In the genomic region with DNA sequence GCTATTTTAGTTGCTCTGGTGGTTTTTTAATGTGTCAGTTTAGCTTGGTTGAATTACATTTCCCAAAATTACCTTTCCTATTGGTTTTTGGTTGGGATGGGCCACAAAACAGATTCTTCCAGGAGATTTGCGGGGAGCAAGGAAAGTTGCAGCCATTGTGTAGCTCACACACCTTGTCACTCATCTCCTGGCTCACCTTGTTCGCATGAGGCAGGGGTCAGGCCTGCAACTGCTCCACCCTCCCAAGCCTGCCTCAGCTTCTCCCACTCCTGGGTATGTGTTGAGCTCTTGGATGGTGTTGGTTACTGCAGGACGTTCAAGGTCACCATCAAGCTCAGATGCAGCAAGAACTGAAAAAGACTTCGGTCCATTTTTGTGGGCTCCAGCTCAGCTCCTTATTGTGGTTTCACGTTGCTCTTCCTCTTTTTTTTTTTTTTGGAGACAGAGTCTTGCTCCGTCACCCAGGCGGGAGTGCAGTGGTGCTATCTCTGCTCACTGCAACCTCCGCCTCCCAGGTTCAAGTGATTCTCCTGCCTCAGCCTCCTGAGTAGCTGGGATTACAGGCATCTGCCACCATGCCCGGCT, we compare ENCODE assay signal across 23 cellular contexts.
"Had no signal": no experiment of that assay in that cellular context is flagged by ENCODE, and none has a peak within 500 bp of the region (broad histone marks: within the 10 kb centered on the region; RNA-seq: fewer than 3 reads in every experiment).

No MANE protein-coding gene starts in this region.

- H3K27ac Mint-ChIP-seq: activated naive CD4-positive, alpha-beta T cell treated with anti-CD3 and anti-CD28 coated beads for 36 hours; activated naive CD8-positive, alpha-beta T cell treated with anti-CD3 and anti-CD28 coated beads, Interleukin-2, amount 10 ng/mL, durations not matched to agents 7 days and 5 days; activated T-cell treated with anti-CD3 and anti-CD28 coated beads, Interleukin-2, amount 50 U/mL, for 24 hours; WTC11 had no signal

- H3K9me3 Mint-ChIP-seq: activated naive CD4-positive, alpha-beta T cell treated with anti-CD3 and anti-CD28 coated beads for 36 hours; activated naive CD8-positive, alpha-beta T cell treated with anti-CD3 and anti-CD28 coated beads, Interleukin-2, amount 10 ng/mL, durations not matched to agents 7 days and 5 days; activated T-cell treated with anti-CD3 and anti-CD28 coated beads, Interleukin-2, amount 50 U/mL, for 24 hours; memory B cell; natural killer cell treated with Interleukin-12 subunit alpha and Interleukin-12 subunit beta and Interleukin-15 and Interleukin-18, amount 100 ng/mL, for 72 hours; WTC11 had no signal

- H3K4me3 Mint-ChIP-seq: activated naive CD4-positive, alpha-beta T cell treated with anti-CD3 and anti-CD28 coated beads for 36 hours; activated naive CD8-positive, alpha-beta T cell treated with anti-CD3 and anti-CD28 coated beads, Interleukin-2, amount 10 ng/mL, durations not matched to agents 7 days and 5 days; activated T-cell treated with anti-CD3 and anti-CD28 coated beads, Interleukin-2, amount 50 U/mL, for 24 hours; memory B cell; natural killer cell treated with Interleukin-12 subunit alpha and Interleukin-12 subunit beta and Interleukin-15 and Interleukin-18, amount 100 ng/mL, for 72 hours; stimulated activated naive CD8-positive, alpha-beta T cell treated with anti-CD3 and anti-CD28 coated beads, Interleukin-15, amount 100 ng/mL, for 72 hours; WTC11 had no signal

- H3K9me3 ChIP-seq: breast epithelium, heart right ventricle, neutrophil, right lobe of liver, tibial artery had no signal

- ATAC-seq: heart right ventricle; left cardiac atrium; natural killer cell treated with Interleukin-12 subunit alpha and Interleukin-12 subunit beta and Interleukin-15 and Interleukin-18, amount 100 ng/mL, for 72 hours; right lobe of liver; stimulated activated naive CD8-positive, alpha-beta T cell treated with anti-CD3 and anti-CD28 coated beads, Interleukin-15, amount 100 ng/mL, for 72 hours; WTC11 had no signal

- H3K36me3 Mint-ChIP-seq: activated naive CD8-positive, alpha-beta T cell treated with anti-CD3 and anti-CD28 coated beads, Interleukin-2, amount 10 ng/mL, durations not matched to agents 7 days and 5 days; memory B cell; natural killer cell treated with Interleukin-12 subunit alpha and Interleukin-12 subunit beta and Interleukin-15 and Interleukin-18, amount 100 ng/mL, for 72 hours; WTC11 had no signal

- H3K27me3 ChIP-seq: breast epithelium, right lobe of liver had no signal

- H3K27ac ChIP-seq: breast epithelium, coronary artery, heart right ventricle, neutrophil, parathyroid adenoma, right lobe of liver, skin epidermis, tibial artery had no signal

- DNase-seq: activated CD4-positive, alpha-beta T cell treated with anti-CD3 and anti-CD28 coated beads, Interleukin-2, amount 50 U/mL, for 4 hours; activated CD8-positive, alpha-beta memory T cell treated with anti-CD3 and anti-CD28 coated beads for 24 hours; activated CD8-positive, alpha-beta memory T cell treated with anti-CD3 and anti-CD28 coated beads, Interleukin-2, amount 50 U/mL, for 4 hours; activated naive CD4-positive, alpha-beta T cell treated with anti-CD3 and anti-CD28 coated beads for 36 hours; activated naive CD8-positive, alpha-beta T cell treated with anti-CD3 and anti-CD28 coated beads, Interleukin-2, amount 10 ng/mL, durations not matched to agents 7 days and 5 days; activated T-cell treated with anti-CD3 and anti-CD28 coated beads, Interleukin-2, amount 50 U/mL, for 24 hours; amniotic stem cell; heart right ventricle; islet precursor cell; left cardiac atrium; right lobe of liver; stimulated activated CD4-positive, alpha-beta T cell treated with anti-CD3 and anti-CD28 coated beads, Interleukin-1b, Interleukin-23, amount 100 ng/mL, for 48 hours; stimulated activated naive CD8-positive, alpha-beta T cell treated with anti-CD3 and anti-CD28 coated beads, Interleukin-15, amount 100 ng/mL, for 72 hours; T-helper 9 cell; tibial artery had no signal
